ENCODE assay signal across 9 cellular contexts in genomic region chr5:392431-392988, GRCh38. TPM values are rescaled to one million over a fixed set of nuclear protein-coding genes. Genes with fewer than 3 reads are reported as not detected.
A peak's percentile ranks its signal among the peaks of the same experiment; 100 is the strongest.
DNase-seq lines count a peak whose midpoint lies in the region; ATAC-seq and TF ChIP-seq lines count a peak whose summit lies in the region.
"Had no signal": no experiment of that assay in that cellular context is flagged by ENCODE, and none has a peak within 500 bp of the region (broad histone marks: within the 10 kb centered on the region; RNA-seq: fewer than 3 reads in every experiment).

No MANE protein-coding gene starts in this region.

- H3K27me3 Mint-ChIP-seq in activated naive CD4-positive, alpha-beta T cell treated with anti-CD3 and anti-CD28 coated beads, Interleukin-2, amount 10 ng/mL, durations not matched to agents 7 days and 5 days, result no peaks in the 10 kb centered on the region

- no peaks in the 10 kb centered on the region for H3K9me3 Mint-ChIP-seq in activated naive CD4-positive, alpha-beta T cell treated with anti-CD3 and anti-CD28 coated beads, Interleukin-2, amount 10 ng/mL, durations not matched to agents 7 days and 5 days

- no peak overlapping the region for H3K4me3 ChIP-seq in SJSA1

- CTCF ChIA-PET in activated naive CD4-positive, alpha-beta T cell treated with anti-CD3 and anti-CD28 coated beads, Interleukin-2, amount 10 ng/mL, durations not matched to agents 7 days and 5 days (lab: Charles Lee), result interaction anchor here (1.3 kb wide), 1 partner anchor 12 kb away, joined by 5 read pairs; no protein-coding TSS in a partner anchor

- H3K9me3 ChIP-seq in SJSA1 (replicated peaks), result no peaks in the 10 kb centered on the region

- H3K36me3 ChIP-seq in SJSA1, result peaks cover 8% of the 10 kb centered on the region

- intact Hi-C loops in sciatic nerve (cut with DNase I), result no loop called here

- H3K4me3 Mint-ChIP-seq in activated naive CD4-positive, alpha-beta T cell treated with anti-CD3 and anti-CD28 coated beads, Interleukin-2, amount 10 ng/mL, durations not matched to agents 7 days and 5 days, result peak overlapping the region; percentile 63

- peaks cover 13% of the 10 kb centered on the region for H3K36me3 Mint-ChIP-seq in activated naive CD4-positive, alpha-beta T cell treated with anti-CD3 and anti-CD28 coated beads, Interleukin-2, amount 10 ng/mL, durations not matched to agents 7 days and 5 days

- DNase-seq in DMS 273 (lab: John Stamatoyannopoulos, UW; ENCODE audit: unreplicated experiment), result peak; percentile 28
- DNase-seq in DMS 273 treated with DMSO at 0.1 percent for 48 hours (lab: John Stamatoyannopoulos, UW), result no peak
- peak in 1 of 2 experiments; percentile 62 for DNase-seq in SJSA1 (ENCODE audit: low read depth in 1 of 2, low spot score in 2 of 2)
- DNase-seq in activated naive CD4-positive, alpha-beta T cell treated with anti-CD3 and anti-CD28 coated beads, Interleukin-2, amount 10 ng/mL, durations not matched to agents 7 days and 5 days, result peak; percentile 92
- DNase-seq in sciatic nerve (ENCODE audit: low spot score), result peak; percentile 40
- DNase-seq in NCI-H2227 treated with DMSO at 0.1 percent for 48 hours (lab: John Stamatoyannopoulos, UW), result no peak

- ATAC-seq in HG02981 (IDR thresholded peaks at IDR 0.05; ENCODE audit: unreplicated experiment), result peak; percentile 88
- no peak for ATAC-seq in sciatic nerve
- ATAC-seq in SK-N-SH treated with all-trans-retinoic acid at 6 μM for 48 hours, result no peak

- peaks cover 49% of the 10 kb centered on the region for H3K4me1 Mint-ChIP-seq in activated naive CD4-positive, alpha-beta T cell treated with anti-CD3 and anti-CD28 coated beads, Interleukin-2, amount 10 ng/mL, durations not matched to agents 7 days and 5 days

- H3K27ac ChIP-seq in SJSA1, result peak overlapping the region; percentile 13; the same call in 1 of the 2 replicates
- H3K27ac ChIP-seq: 22Rv1 had no signal

- H3K4me1 ChIP-seq in SJSA1 (replicated peaks), result peaks cover 37% of the 10 kb centered on the region

- H3K27me3 ChIP-seq in SJSA1 (replicated peaks), result no peaks in the 10 kb centered on the region

- H3K27ac Mint-ChIP-seq in activated naive CD4-positive, alpha-beta T cell treated with anti-CD3 and anti-CD28 coated beads, Interleukin-2, amount 10 ng/mL, durations not matched to agents 7 days and 5 days, result peak overlapping the region; percentile 86

TF ChIP-seq in SK-N-SH treated with all-trans-retinoic acid at 6 μM for 48 hours, 23 proteins besides CTCF, POLR2A, EP300 and RAD21:
- TF ChIP-seq ISL1 (CRISPR knock-in tag; IDR thresholded peaks at IDR 0.05) (no peak), ZFP30 (CRISPR knock-in tag; IDR thresholded peaks at IDR 0.05) (no peak), GLIS3 (CRISPR knock-in tag; IDR thresholded peaks at IDR 0.05) (no peak), ARNTL (CRISPR knock-in tag; IDR thresholded peaks at IDR 0.05; ENCODE audit: borderline replicate concordance, low read depth) (no peak), CREB5 (CRISPR knock-in tag; IDR thresholded peaks at IDR 0.05; ENCODE audit: low read depth) (no peak), POU6F1 (CRISPR knock-in tag; IDR thresholded peaks at IDR 0.05; ENCODE audit: borderline replicate concordance, low read depth) (no peak)

RNA-seq across cellular contexts. Expression of gene EXOC3, which starts 50.5 kb away (rescaled TPM):
- 21.0 and 26.9 TPM in 2 replicates for total RNA-seq in SJSA1 (2014; rRNA removed; shearing (Covaris generic))
- 58.4 TPM for total RNA-seq in sciatic nerve

Comparison
In these comparisons a context has a peak if more than half of its experiments do, and no peak if none do; other contexts are left out.
1. DNase-seq: peak in DMS 273 (single experiment), activated naive CD4-positive, alpha-beta T cell treated with anti-CD3 and anti-CD28 coated beads, Interleukin-2, amount 10 ng/mL, durations not matched to agents 7 days and 5 days (single experiment) and sciatic nerve (single experiment); none in DMS 273 treated with DMSO at 0.1 percent for 48 hours (single experiment) and NCI-H2227 treated with DMSO at 0.1 percent for 48 hours (single experiment).